24 cellular contexts compared by ENCODE assay signal in genomic region chr6:52335576-52335975, GRCh38. TPM values are rescaled to one million over a fixed set of nuclear protein-coding genes. Genes with fewer than 3 reads are reported as not detected.
A peak's percentile ranks its signal among the peaks of the same experiment; 100 is the strongest.
DNase-seq lines count a peak whose midpoint lies in the region; ATAC-seq and TF ChIP-seq lines count a peak whose summit lies in the region.
"Had no signal": no experiment of that assay in that cellular context is flagged by ENCODE, and none has a peak within 500 bp of the region (broad histone marks: within the 10 kb centered on the region; RNA-seq: fewer than 3 reads in every experiment).

No MANE protein-coding gene starts in this region.

- H3K27me3 ChIP-seq in hepatocyte = no peaks in the 10 kb centered on the region
- H3K27me3 ChIP-seq: BLaER1, colonic mucosa, vagina had no signal

- no peak overlapping the region for H3K4me2 ChIP-seq in hepatocyte
- H3K4me2 ChIP-seq: BLaER1 had no signal

- H3K9me3 ChIP-seq in hepatocyte (ENCODE audit: low read depth) = no peaks in the 10 kb centered on the region
- H3K9me3 ChIP-seq: BLaER1, colonic mucosa, prostate gland, vagina had no signal

- CTCF ChIA-PET in activated CD8-positive, alpha-beta T cell treated with anti-CD3 and anti-CD28 coated beads for 36 hours (lab: Charles Lee) = interaction anchor here (3.1 kb wide), 1 partner anchor 50 kb away, joined by 10 read pairs; the partner anchor contains the start of gene MCM3
- CTCF ChIA-PET in activated CD8-positive, alpha-beta T cell treated with anti-CD3 and anti-CD28 coated beads, Interleukin-2, amount 10 ng/mL, durations not matched to agents 7 days and 5 days (lab: Charles Lee) = interaction anchor here (1.4 to 3.3 kb wide), 2 partner anchors 25 to 51 kb away, joined by 4 to 15 read pairs; partner anchors contain the start of gene MCM3
- CTCF ChIA-PET in T-cell (lab: Charles Lee) = no interaction called here
- CTCF ChIA-PET in activated CD4-positive, alpha-beta T cell treated with anti-CD3 and anti-CD28 coated beads for 36 hours (lab: Charles Lee) = interaction anchor here (0.6 to 1.2 kb wide), 3 partner anchors 25 to 65 kb away, joined by 3 to 4 read pairs (median 3); no protein-coding TSS in a partner anchor

- H3K79me2 ChIP-seq in hepatocyte = no peaks in the 10 kb centered on the region

- peaks cover 32% of the 10 kb centered on the region for H3K4me1 ChIP-seq in hepatocyte (ENCODE audit: insufficient read depth)
- H3K4me1 ChIP-seq: BLaER1, prostate gland had no signal

- no peaks in the 10 kb centered on the region for H3K9me3 Mint-ChIP-seq in activated CD8-positive, alpha-beta T cell treated with anti-CD3 and anti-CD28 coated beads for 36 hours
- H3K9me3 Mint-ChIP-seq in activated CD8-positive, alpha-beta T cell treated with anti-CD3 and anti-CD28 coated beads, Interleukin-2, amount 10 ng/mL, durations not matched to agents 7 days and 5 days (ENCODE audit: insufficient read depth) = no peaks in the 10 kb centered on the region
- no peaks in the 10 kb centered on the region for H3K9me3 Mint-ChIP-seq in T-cell
- no peaks in the 10 kb centered on the region for H3K9me3 Mint-ChIP-seq in stimulated activated effector memory CD8-positive, alpha-beta T cell treated with anti-CD3 and anti-CD28 coated beads, Interleukin-12 subunit alpha, Interleukin-12 subunit beta, amount 100 ng/mL, for 72 hours
- no peaks in the 10 kb centered on the region for H3K9me3 Mint-ChIP-seq in activated CD4-positive, alpha-beta T cell treated with anti-CD3 and anti-CD28 coated beads for 36 hours (ENCODE audit: low read depth)
- H3K9me3 Mint-ChIP-seq: IgD-negative memory B cell, naive B cell had no signal

- peaks cover 63% of the 10 kb centered on the region for H3K4me1 Mint-ChIP-seq in activated CD8-positive, alpha-beta T cell treated with anti-CD3 and anti-CD28 coated beads for 36 hours (ENCODE audit: low read depth)
- peaks cover 67% of the 10 kb centered on the region for H3K4me1 Mint-ChIP-seq in activated CD8-positive, alpha-beta T cell treated with anti-CD3 and anti-CD28 coated beads, Interleukin-2, amount 10 ng/mL, durations not matched to agents 7 days and 5 days (ENCODE audit: low read depth)
- peaks cover 64 to 70% (median 69%) of the 10 kb centered on the region in 3 donors for H3K4me1 Mint-ChIP-seq in T-cell
- peaks cover 66% of the 10 kb centered on the region for H3K4me1 Mint-ChIP-seq in stimulated activated effector memory CD8-positive, alpha-beta T cell treated with anti-CD3 and anti-CD28 coated beads, Interleukin-12 subunit alpha, Interleukin-12 subunit beta, amount 100 ng/mL, for 72 hours
- peaks cover 65% of the 10 kb centered on the region for H3K4me1 Mint-ChIP-seq in activated CD4-positive, alpha-beta T cell treated with anti-CD3 and anti-CD28 coated beads for 36 hours

- ATAC-seq in activated CD8-positive, alpha-beta T cell treated with anti-CD3 and anti-CD28 coated beads for 36 hours = no peak
- ATAC-seq in activated CD8-positive, alpha-beta T cell treated with anti-CD3 and anti-CD28 coated beads, Interleukin-2, amount 10 ng/mL, durations not matched to agents 7 days and 5 days = no peak
- ATAC-seq in T-cell (replicated peaks in 1 of 4) = no peak
- ATAC-seq in stimulated activated effector memory CD8-positive, alpha-beta T cell treated with anti-CD3 and anti-CD28 coated beads, Interleukin-12 subunit alpha, Interleukin-12 subunit beta, amount 100 ng/mL, for 72 hours = no peak
- no peak for ATAC-seq in activated CD4-positive, alpha-beta T cell treated with anti-CD3 and anti-CD28 coated beads for 36 hours
- no peak for ATAC-seq in GM19023 (IDR thresholded peaks at IDR 0.05; ENCODE audit: unreplicated experiment)

- H3K27ac ChIP-seq in hepatocyte = peak overlapping the region; percentile 42
- H3K27ac ChIP-seq: BLaER1, colonic mucosa, prostate gland, vagina had no signal

- DNase-seq in activated CD8-positive, alpha-beta T cell treated with anti-CD3 and anti-CD28 coated beads for 36 hours = no peak
- no peak for DNase-seq in activated CD8-positive, alpha-beta T cell treated with anti-CD3 and anti-CD28 coated beads, Interleukin-2, amount 10 ng/mL, durations not matched to agents 7 days and 5 days
- DNase-seq in T-cell = no peak
- no peak for DNase-seq in hepatocyte (ENCODE audit: low spot score)
- no peak for DNase-seq in stimulated activated effector memory CD8-positive, alpha-beta T cell treated with anti-CD3 and anti-CD28 coated beads, Interleukin-12 subunit alpha, Interleukin-12 subunit beta, amount 100 ng/mL, for 72 hours (ENCODE audit: low spot score in 2 of 2)
- no peak for DNase-seq in activated CD4-positive, alpha-beta T cell treated with anti-CD3 and anti-CD28 coated beads for 36 hours
- DNase-seq in stimulated activated naive CD4-positive, alpha-beta T cell (lab: John Stamatoyannopoulos, UW) = no peak
- DNase-seq: activated CD4-positive, alpha-beta T cell treated with anti-CD3 and anti-CD28 coated beads, Interleukin-2, amount 50 U/mL, for 1 hour; activated naive CD4-positive, alpha-beta T cell treated with Interleukin-2 at 50 U/mL for 16 hours; colonic mucosa; foreskin melanocyte; HCEC 1CT; kidney; mammary epithelial cell; naive B cell; NCI-H1930; NCI-H446; stimulated activated CD4-positive, alpha-beta T cell treated with anti-CD3 and anti-CD28 coated beads, Interleukin-4, amount 100 ng/mL, for 1 hour; SW 1271 had no signal

- no peaks in the 10 kb centered on the region for H3K9me2 ChIP-seq in hepatocyte (replicated peaks; ENCODE audit: insufficient read depth)

- no peaks in the 10 kb centered on the region for H3K27me3 Mint-ChIP-seq in activated CD8-positive, alpha-beta T cell treated with anti-CD3 and anti-CD28 coated beads for 36 hours
- no peaks in the 10 kb centered on the region for H3K27me3 Mint-ChIP-seq in activated CD8-positive, alpha-beta T cell treated with anti-CD3 and anti-CD28 coated beads, Interleukin-2, amount 10 ng/mL, durations not matched to agents 7 days and 5 days (ENCODE audit: low read depth)
- H3K27me3 Mint-ChIP-seq in T-cell = no peaks in the 10 kb centered on the region
- H3K27me3 Mint-ChIP-seq in activated CD4-positive, alpha-beta T cell treated with anti-CD3 and anti-CD28 coated beads for 36 hours = no peaks in the 10 kb centered on the region
- H3K27me3 Mint-ChIP-seq: IgD-negative memory B cell, naive B cell had no signal

- TF ChIP-seq CTCF in activated CD8-positive, alpha-beta T cell treated with anti-CD3 and anti-CD28 coated beads for 36 hours (IDR thresholded peaks at IDR 0.05) = no peak
- no peak for TF ChIP-seq CTCF in hepatocyte (IDR thresholded peaks at IDR 0.05; ENCODE audit: poor library complexity)

- H3K36me3 ChIP-seq in hepatocyte (replicated peaks; ENCODE audit: insufficient read depth, low read depth) = no peaks in the 10 kb centered on the region
- H3K36me3 ChIP-seq: BLaER1, colonic mucosa, prostate gland, vagina had no signal

- no peak overlapping the region for H3K4me3 Mint-ChIP-seq in activated CD8-positive, alpha-beta T cell treated with anti-CD3 and anti-CD28 coated beads for 36 hours
- H3K4me3 Mint-ChIP-seq in activated CD8-positive, alpha-beta T cell treated with anti-CD3 and anti-CD28 coated beads, Interleukin-2, amount 10 ng/mL, durations not matched to agents 7 days and 5 days = no peak overlapping the region
- H3K4me3 Mint-ChIP-seq in T-cell = peak overlapping the region in 1 of 3 donors; percentile 66
- H3K4me3 Mint-ChIP-seq in stimulated activated effector memory CD8-positive, alpha-beta T cell treated with anti-CD3 and anti-CD28 coated beads, Interleukin-12 subunit alpha, Interleukin-12 subunit beta, amount 100 ng/mL, for 72 hours = no peak overlapping the region
- no peak overlapping the region for H3K4me3 Mint-ChIP-seq in activated CD4-positive, alpha-beta T cell treated with anti-CD3 and anti-CD28 coated beads for 36 hours
- H3K4me3 Mint-ChIP-seq: IgD-negative memory B cell, naive B cell had no signal

- H3K27ac Mint-ChIP-seq in activated CD8-positive, alpha-beta T cell treated with anti-CD3 and anti-CD28 coated beads for 36 hours = peak overlapping the region; percentile 13
- no peak overlapping the region for H3K27ac Mint-ChIP-seq in activated CD8-positive, alpha-beta T cell treated with anti-CD3 and anti-CD28 coated beads, Interleukin-2, amount 10 ng/mL, durations not matched to agents 7 days and 5 days
- peak overlapping the region; percentile 96 to 97 for H3K27ac Mint-ChIP-seq in T-cell
- peak overlapping the region; percentile 79 for H3K27ac Mint-ChIP-seq in stimulated activated effector memory CD8-positive, alpha-beta T cell treated with anti-CD3 and anti-CD28 coated beads, Interleukin-12 subunit alpha, Interleukin-12 subunit beta, amount 100 ng/mL, for 72 hours
- no peak overlapping the region for H3K27ac Mint-ChIP-seq in activated CD4-positive, alpha-beta T cell treated with anti-CD3 and anti-CD28 coated beads for 36 hours

- H3K36me3 Mint-ChIP-seq in activated CD8-positive, alpha-beta T cell treated with anti-CD3 and anti-CD28 coated beads for 36 hours (ENCODE audit: low read depth) = no peaks in the 10 kb centered on the region
- H3K36me3 Mint-ChIP-seq in activated CD8-positive, alpha-beta T cell treated with anti-CD3 and anti-CD28 coated beads, Interleukin-2, amount 10 ng/mL, durations not matched to agents 7 days and 5 days (ENCODE audit: low read depth) = no peaks in the 10 kb centered on the region
- H3K36me3 Mint-ChIP-seq in T-cell = no peaks in the 10 kb centered on the region
- H3K36me3 Mint-ChIP-seq in stimulated activated effector memory CD8-positive, alpha-beta T cell treated with anti-CD3 and anti-CD28 coated beads, Interleukin-12 subunit alpha, Interleukin-12 subunit beta, amount 100 ng/mL, for 72 hours = no peaks in the 10 kb centered on the region
- H3K36me3 Mint-ChIP-seq in activated CD4-positive, alpha-beta T cell treated with anti-CD3 and anti-CD28 coated beads for 36 hours (ENCODE audit: low read depth) = no peaks in the 10 kb centered on the region
- H3K36me3 Mint-ChIP-seq: naive B cell had no signal

- H4K20me1 ChIP-seq in hepatocyte (ENCODE audit: insufficient read depth, poor library complexity, severe bottlenecking) = no peaks in the 10 kb centered on the region
- H4K20me1 ChIP-seq: BLaER1 had no signal

- intact Hi-C loops in activated CD8-positive, alpha-beta T cell treated with anti-CD3 and anti-CD28 coated beads for 36 hours (cut with micrococcal nuclease) = no loop called here
- intact Hi-C loops in activated CD4-positive, alpha-beta T cell treated with anti-CD3 and anti-CD28 coated beads for 36 hours (cut with DNase I, micrococcal nuclease) = no loop called here

- POLR2A ChIA-PET in activated CD8-positive, alpha-beta T cell treated with anti-CD3 and anti-CD28 coated beads for 36 hours (lab: Charles Lee) = no interaction called here
- POLR2A ChIA-PET in activated CD8-positive, alpha-beta T cell treated with anti-CD3 and anti-CD28 coated beads, Interleukin-2, amount 10 ng/mL, durations not matched to agents 7 days and 5 days (lab: Charles Lee) = interaction anchor here (2.6 kb wide), 1 partner anchor 26 kb away, joined by 8 read pairs; the partner anchor contains the start of gene PAQR8
- POLR2A ChIA-PET in T-cell (lab: Charles Lee) = no interaction called here
- POLR2A ChIA-PET in activated CD4-positive, alpha-beta T cell treated with anti-CD3 and anti-CD28 coated beads for 36 hours (lab: Charles Lee) = no interaction called here

- H3K4me3 ChIP-seq in hepatocyte = no peak overlapping the region
- H3K4me3 ChIP-seq: BLaER1, colonic mucosa, prostate gland, vagina had no signal

- H2AFZ ChIP-seq in hepatocyte = no peak overlapping the region

RNA-seq across cellular contexts. Expression of gene PAQR8, which starts 26.4 kb away (rescaled TPM):
- 10 to 100 TPM; 12.9 to 13.7 TPM for total RNA-seq in activated CD8-positive, alpha-beta T cell treated with anti-CD3 and anti-CD28 coated beads for 36 hours
- total RNA-seq in activated CD8-positive, alpha-beta T cell treated with anti-CD3 and anti-CD28 coated beads, Interleukin-2, amount 10 ng/mL, durations not matched to agents 7 days and 5 days = 10 to 100 TPM; 23.0 to 25.7 TPM
- total RNA-seq in T-cell (10 to 100 TPM; 12.0 to 35.2 (median 30.2) TPM), hepatocyte (34.0 and 36.9 TPM in 2 replicates)
- 20.3 and 20.8 TPM in 2 replicates for polyA plus RNA-seq in hepatocyte
- total RNA-seq in activated CD4-positive, alpha-beta T cell treated with anti-CD3 and anti-CD28 coated beads for 36 hours = 1 to 10 TPM; 9.0 to 9.1 TPM

RNA-seq across cellular contexts. Expression of gene MCM3, which starts 51.0 kb away (rescaled TPM):
- 100 to 1,000 TPM; 291 to 293 TPM for total RNA-seq in activated CD8-positive, alpha-beta T cell treated with anti-CD3 and anti-CD28 coated beads for 36 hours
- 100 to 1,000 TPM; 217 to 220 TPM for total RNA-seq in activated CD8-positive, alpha-beta T cell treated with anti-CD3 and anti-CD28 coated beads, Interleukin-2, amount 10 ng/mL, durations not matched to agents 7 days and 5 days
- total RNA-seq in T-cell (10 to 100 TPM; 22.9 to 52.1 (median 47.5) TPM), hepatocyte (36.4 and 40.7 TPM in 2 replicates)
- polyA plus RNA-seq in hepatocyte = 32.6 and 33.8 TPM in 2 replicates
- 100 to 1,000 TPM; 276 to 279 TPM for total RNA-seq in activated CD4-positive, alpha-beta T cell treated with anti-CD3 and anti-CD28 coated beads for 36 hours

Comparison
In these comparisons a context has a peak if more than half of its experiments do, and no peak if none do; other contexts are left out.
1. H3K27ac Mint-ChIP-seq: peak in activated CD8-positive, alpha-beta T cell treated with anti-CD3 and anti-CD28 coated beads for 36 hours (single experiment), T-cell (2 of 2) and stimulated activated effector memory CD8-positive, alpha-beta T cell treated with anti-CD3 and anti-CD28 coated beads, Interleukin-12 subunit alpha, Interleukin-12 subunit beta, amount 100 ng/mL, for 72 hours (single experiment); none in activated CD8-positive, alpha-beta T cell treated with anti-CD3 and anti-CD28 coated beads, Interleukin-2, amount 10 ng/mL, durations not matched to agents 7 days and 5 days (single experiment) and activated CD4-positive, alpha-beta T cell treated with anti-CD3 and anti-CD28 coated beads for 36 hours (single experiment).
2. CTCF ChIA-PET loops: an anchor here in activated CD8-positive, alpha-beta T cell treated with anti-CD3 and anti-CD28 coated beads for 36 hours (3.1 kb wide), activated CD8-positive, alpha-beta T cell treated with anti-CD3 and anti-CD28 coated beads, Interleukin-2, amount 10 ng/mL, durations not matched to agents 7 days and 5 days (1.4 to 3.3 kb wide) and activated CD4-positive, alpha-beta T cell treated with anti-CD3 and anti-CD28 coated beads for 36 hours (0.6 to 1.2 kb wide); none called in T-cell.